In genomic region chr14:36254020-36254614, GRCh38 we compare ENCODE assay signal across 13 cellular contexts.
DNase-seq lines count a peak whose midpoint lies in the region; ATAC-seq, FAIRE-seq and TF ChIP-seq lines count a peak whose summit lies in the region.
"Had no signal": no experiment of that assay in that cellular context is flagged by ENCODE, and none has a peak within 500 bp of the region (broad histone marks: within the 10 kb centered on the region; RNA-seq: fewer than 3 reads in every experiment).

No MANE protein-coding gene starts in this region.

- no peak overlapping the region for H3K4me3 Mint-ChIP-seq in nephron
- H3K4me3 Mint-ChIP-seq: CD8-positive, alpha-beta T cell had no signal

- 75 to 84% (median 78%) methylated on average over 8 of the region's 8 CpGs for WGBS in adrenal gland, 4 donors

- no peaks in the 10 kb centered on the region for H3K4me1 Mint-ChIP-seq in nephron

- H3K4me1 ChIP-seq in adrenal gland (replicated peaks in 1 of 2), result no peaks in the 10 kb centered on the region

- peaks cover 3% of the 10 kb centered on the region for H3K9me3 Mint-ChIP-seq in nephron
- H3K9me3 Mint-ChIP-seq: CD8-positive, alpha-beta T cell had no signal

- peak; percentile 35 for DNase-seq in Daoy (ENCODE audit: low read depth)
- peak; percentile 5 for DNase-seq in RCC 7860 (ENCODE audit: low spot score)
- DNase-seq in fibroblast of gingiva (ENCODE audit: low read depth), result peak; percentile 8
- DNase-seq in adrenal gland, result no peak
- DNase-seq in stimulated activated naive CD4-positive, alpha-beta T cell treated with Interleukin-2 at 50 U/mL for 16 hours (lab: John Stamatoyannopoulos, UW), result no peak
- no peak for DNase-seq in activated CD4-positive, alpha-beta T cell treated with anti-CD3 and anti-CD28 coated beads, Interleukin-2, amount 50 U/mL, for 48 hours
- DNase-seq: CD8-positive, alpha-beta T cell; H7; Kasumi-1 had no signal

- H3K9me3 ChIP-seq in adrenal gland (replicated peaks in 1 of 3), result no peaks in the 10 kb centered on the region

- H3K4me3 ChIP-seq in adrenal gland, result no peak overlapping the region
- H3K4me3 ChIP-seq: coronary artery had no signal

- H3K27ac Mint-ChIP-seq in nephron, result no peak overlapping the region
- H3K27ac Mint-ChIP-seq: CD8-positive, alpha-beta T cell had no signal

- H3K36me3 Mint-ChIP-seq in nephron (ENCODE audit: low read depth), result no peaks in the 10 kb centered on the region
- H3K36me3 Mint-ChIP-seq: CD8-positive, alpha-beta T cell had no signal

- TF ChIP-seq POLR2A in adrenal gland (IDR thresholded peaks at IDR 0.05), result no peak

- intact Hi-C loops in adrenal gland (cut with DNase I), result no loop called here

- FAIRE-seq in RCC 7860 (lab: Jason Lieb, UNC), result no peak

- no peak for ATAC-seq in GM21786 (IDR thresholded peaks at IDR 0.05; ENCODE audit: unreplicated experiment)
- ATAC-seq: CD8-positive, alpha-beta T cell; sciatic nerve had no signal

- TF ChIP-seq CTCF in nephron (IDR thresholded peaks at IDR 0.05; ENCODE audit: unreplicated experiment in 3 of 3) (peak in 2 of 3 experiments; percentile 21 to 44), adrenal gland (IDR thresholded peaks at IDR 0.05) (no peak)

- no peak overlapping the region for H3K27ac ChIP-seq in adrenal gland
- H3K27ac ChIP-seq: coronary artery had no signal

- H3K27me3 Mint-ChIP-seq in nephron (ENCODE audit: low read depth), result peaks cover 3% of the 10 kb centered on the region

- no peaks in the 10 kb centered on the region for H3K36me3 ChIP-seq in adrenal gland (replicated peaks in 1 of 2)

- no peaks in the 10 kb centered on the region for H3K27me3 ChIP-seq in adrenal gland

Comparison
In these comparisons a context has a peak if more than half of its experiments do, and no peak if none do; other contexts are left out.
1. DNase-seq: peak in Daoy (single experiment), RCC 7860 (single experiment) and fibroblast of gingiva (single experiment); none in adrenal gland (0 of 7), stimulated activated naive CD4-positive, alpha-beta T cell treated with Interleukin-2 at 50 U/mL for 16 hours (single experiment) and activated CD4-positive, alpha-beta T cell treated with anti-CD3 and anti-CD28 coated beads, Interleukin-2, amount 50 U/mL, for 48 hours (0 of 2).
2. CTCF ChIP-seq: peak in nephron (2 of 3); none in adrenal gland (0 of 6).